1 cellular context compared by ENCODE assay signal in the genomic region with DNA sequence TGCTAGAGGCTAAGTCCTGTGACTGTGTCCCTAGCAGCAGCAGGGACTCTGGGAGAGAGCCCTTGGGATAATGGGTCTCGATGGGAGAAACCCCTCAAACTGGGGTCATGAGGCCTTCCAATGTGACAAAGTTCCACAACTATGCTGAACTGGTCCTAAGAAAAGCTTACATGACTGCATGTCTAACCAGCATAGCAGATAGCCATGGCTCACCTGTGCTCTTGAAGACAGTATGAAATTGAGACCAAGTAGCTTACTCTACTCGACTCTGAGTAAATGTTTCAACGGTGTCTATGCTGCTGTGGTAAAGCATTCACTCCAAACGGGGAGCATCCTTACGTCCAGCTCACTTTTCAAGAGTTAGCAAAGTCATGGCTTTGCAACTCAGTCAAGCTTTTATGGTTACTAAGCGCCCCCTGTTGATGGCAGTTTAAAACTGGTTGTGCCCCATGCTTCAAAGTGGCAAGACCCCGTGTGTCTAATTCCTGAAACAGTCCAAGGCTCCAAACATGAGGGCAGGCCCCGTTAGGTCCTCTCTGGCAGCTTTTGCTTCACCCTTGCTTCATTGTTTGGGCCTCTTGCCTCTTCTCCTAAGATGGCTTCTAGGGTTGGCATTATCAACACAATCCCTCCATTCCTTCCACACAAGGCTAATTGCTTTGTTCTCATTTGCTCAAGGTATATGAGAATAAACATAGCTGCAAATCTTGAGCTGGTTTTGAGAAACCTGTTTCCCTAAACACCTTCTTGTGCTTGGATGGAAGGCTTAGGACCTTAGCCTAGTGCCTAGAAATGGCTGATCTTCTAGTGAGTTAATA.
TF ChIP-seq lines count a peak whose summit lies in the region.

No MANE protein-coding gene starts in this region.

TF ChIP-seq in SK-N-SH, 30 proteins besides CTCF, POLR2A, EP300 and RAD21:
- TF ChIP-seq, protein P1, sequence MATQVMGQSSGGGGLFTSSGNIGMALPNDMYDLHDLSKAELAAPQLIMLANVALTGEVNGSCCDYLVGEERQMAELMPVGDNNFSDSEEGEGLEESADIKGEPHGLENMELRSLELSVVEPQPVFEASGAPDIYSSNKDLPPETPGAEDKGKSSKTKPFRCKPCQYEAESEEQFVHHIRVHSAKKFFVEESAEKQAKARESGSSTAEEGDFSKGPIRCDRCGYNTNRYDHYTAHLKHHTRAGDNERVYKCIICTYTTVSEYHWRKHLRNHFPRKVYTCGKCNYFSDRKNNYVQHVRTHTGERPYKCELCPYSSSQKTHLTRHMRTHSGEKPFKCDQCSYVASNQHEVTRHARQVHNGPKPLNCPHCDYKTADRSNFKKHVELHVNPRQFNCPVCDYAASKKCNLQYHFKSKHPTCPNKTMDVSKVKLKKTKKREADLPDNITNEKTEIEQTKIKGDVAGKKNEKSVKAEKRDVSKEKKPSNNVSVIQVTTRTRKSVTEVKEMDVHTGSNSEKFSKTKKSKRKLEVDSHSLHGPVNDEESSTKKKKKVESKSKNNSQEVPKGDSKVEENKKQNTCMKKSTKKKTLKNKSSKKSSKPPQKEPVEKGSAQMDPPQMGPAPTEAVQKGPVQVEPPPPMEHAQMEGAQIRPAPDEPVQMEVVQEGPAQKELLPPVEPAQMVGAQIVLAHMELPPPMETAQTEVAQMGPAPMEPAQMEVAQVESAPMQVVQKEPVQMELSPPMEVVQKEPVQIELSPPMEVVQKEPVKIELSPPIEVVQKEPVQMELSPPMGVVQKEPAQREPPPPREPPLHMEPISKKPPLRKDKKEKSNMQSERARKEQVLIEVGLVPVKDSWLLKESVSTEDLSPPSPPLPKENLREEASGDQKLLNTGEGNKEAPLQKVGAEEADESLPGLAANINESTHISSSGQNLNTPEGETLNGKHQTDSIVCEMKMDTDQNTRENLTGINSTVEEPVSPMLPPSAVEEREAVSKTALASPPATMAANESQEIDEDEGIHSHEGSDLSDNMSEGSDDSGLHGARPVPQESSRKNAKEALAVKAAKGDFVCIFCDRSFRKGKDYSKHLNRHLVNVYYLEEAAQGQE (IDR thresholded peaks at IDR 0.05; ENCODE audit: low read depth, low read length): no peak
- TF ChIP-seq SMC3 (IDR thresholded peaks at IDR 0.05; ENCODE audit: low read depth, low read length) (peak; percentile 71), MXI1 (IDR thresholded peaks at IDR 0.05; ENCODE audit: low read depth, low read length) (0 out of 2 replicates have a peak, but pooled peaks have one; percentile 39), RFX5 (IDR thresholded peaks at IDR 0.05; ENCODE audit: low read length) (no peak)
TF ChIP-seq in SK-N-SH: peak in this region for 2.
